Comparison of ENCODE assay signal across 1 cellular context in genomic region chr2:54723300-54724149, GRCh38.
TF ChIP-seq lines count a peak whose summit lies in the region.

Gene EML6, plus strand, starts transcription at chr2:54723662. Its CDS starts 1,400 bp downstream, at chr2:54725062.

TF ChIP-seq in HepG2, 621 proteins besides CTCF, POLR2A, EP300 and RAD21 (continued from another document and continues in another):
- TF ChIP-seq JARID2 (CRISPR knock-in tag; IDR thresholded peaks at IDR 0.05; ENCODE audit: insufficient replicate concordance) (no peak), MYPOP (CRISPR knock-in tag; IDR thresholded peaks at IDR 0.05) (peak; percentile 93), MAFK (conservative IDR thresholded peaks at IDR 0.05 in 1 of 2, IDR thresholded peaks at IDR 0.05 in 1 of 2; ENCODE audit: low read length in 2 of 2) (no peak), ZIK1 (CRISPR knock-in tag; IDR thresholded peaks at IDR 0.05; ENCODE audit: borderline replicate concordance, low read depth) (peak; percentile 86), ZFP36 (IDR thresholded peaks at IDR 0.05; ENCODE audit: borderline replicate concordance, low read depth, low read length, partially characterized antibody) (no peak), ZNF441 (CRISPR knock-in tag; IDR thresholded peaks at IDR 0.05; ENCODE audit: borderline replicate concordance) (peak; percentile 91), ATF3 (CRISPR knock-in tag; IDR thresholded peaks at IDR 0.05) (no peak; the same call in 1 of the 2 replicates), TOE1 (CRISPR knock-in tag; IDR thresholded peaks at IDR 0.05) (no peak), ZNF280D (CRISPR knock-in tag; IDR thresholded peaks at IDR 0.05) (0 out of 2 replicates have a peak, but pooled peaks have one; percentile 51), ZNF644 (CRISPR knock-in tag; IDR thresholded peaks at IDR 0.05; ENCODE audit: low read depth) (no peak), ETS1 (CRISPR knock-in tag; IDR thresholded peaks at IDR 0.05) (no peak), ZNF572 (CRISPR knock-in tag; IDR thresholded peaks at IDR 0.05) (0 out of 2 replicates have a peak, but pooled peaks have one; percentile 20), CEBPB (IDR thresholded peaks at IDR 0.05; ENCODE audit: borderline replicate concordance, low read depth, low read length) (no peak), ZNF280B (CRISPR knock-in tag; IDR thresholded peaks at IDR 0.05; ENCODE audit: borderline replicate concordance) (peak; percentile 96), NFIB (CRISPR knock-in tag; IDR thresholded peaks at IDR 0.05; ENCODE audit: borderline replicate concordance) (no peak), JUNB (CRISPR knock-in tag; IDR thresholded peaks at IDR 0.05; ENCODE audit: borderline replicate concordance) (no peak), ZBTB3 (CRISPR knock-in tag; IDR thresholded peaks at IDR 0.05; ENCODE audit: borderline replicate concordance, low read depth) (0 out of 2 replicates have a peak, but pooled peaks have one; percentile 52), ZNF232 (CRISPR knock-in tag; IDR thresholded peaks at IDR 0.05; ENCODE audit: borderline replicate concordance) (no peak), SOX5 (CRISPR knock-in tag; IDR thresholded peaks at IDR 0.05; ENCODE audit: borderline replicate concordance) (peak; percentile 40; the same call in 1 of the 2 replicates), ZNF83 (CRISPR knock-in tag; IDR thresholded peaks at IDR 0.05; ENCODE audit: borderline replicate concordance) (no peak; the same call in 1 of the 2 replicates), NFAT5 (CRISPR knock-in tag; IDR thresholded peaks at IDR 0.05) (0 out of 2 replicates have a peak, but pooled peaks have one; percentile 44), HHEX (CRISPR knock-in tag; IDR thresholded peaks at IDR 0.05) (no peak), ZNF543 (CRISPR knock-in tag; IDR thresholded peaks at IDR 0.05) (no peak), NFKBIZ (CRISPR knock-in tag; IDR thresholded peaks at IDR 0.05) (no peak; the same call in none of the 2 replicates), ZNF30 (CRISPR knock-in tag; IDR thresholded peaks at IDR 0.05) (peak; percentile 75; the same call in 1 of the 2 replicates), ZFP1 (CRISPR knock-in tag; IDR thresholded peaks at IDR 0.05) (peak; percentile 79; the same call in 1 of the 2 replicates), MED8 (CRISPR knock-in tag; IDR thresholded peaks at IDR 0.05; ENCODE audit: insufficient replicate concordance) (peak; percentile 96), ZNF577 (CRISPR knock-in tag; IDR thresholded peaks at IDR 0.05; ENCODE audit: borderline replicate concordance, low read depth) (no peak), ZNF547 (CRISPR knock-in tag; IDR thresholded peaks at IDR 0.05) (peak; percentile 93), POLR2G (IDR thresholded peaks at IDR 0.05; ENCODE audit: low read depth, low read length) (peak; percentile 95)
- TF ChIP-seq, protein P1, sequence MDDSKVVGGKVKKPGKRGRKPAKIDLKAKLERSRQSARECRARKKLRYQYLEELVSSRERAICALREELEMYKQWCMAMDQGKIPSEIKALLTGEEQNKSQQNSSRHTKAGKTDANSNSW (CRISPR knock-in tag; IDR thresholded peaks at IDR 0.05; ENCODE audit: borderline replicate concordance), result no peak
- TF ChIP-seq, protein P2, sequence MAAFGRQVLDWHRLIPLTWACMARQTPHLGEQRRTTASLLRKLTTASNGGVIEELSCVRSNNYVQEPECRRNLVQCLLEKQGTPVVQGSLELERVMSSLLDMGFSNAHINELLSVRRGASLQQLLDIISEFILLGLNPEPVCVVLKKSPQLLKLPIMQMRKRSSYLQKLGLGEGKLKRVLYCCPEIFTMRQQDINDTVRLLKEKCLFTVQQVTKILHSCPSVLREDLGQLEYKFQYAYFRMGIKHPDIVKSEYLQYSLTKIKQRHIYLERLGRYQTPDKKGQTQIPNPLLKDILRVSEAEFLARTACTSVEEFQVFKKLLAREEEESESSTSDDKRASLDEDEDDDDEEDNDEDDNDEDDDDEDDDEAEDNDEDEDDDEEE (CRISPR knock-in tag; IDR thresholded peaks at IDR 0.05), result peak; percentile 95; the same call in 1 of the 2 replicates
- TF ChIP-seq, protein P3, sequence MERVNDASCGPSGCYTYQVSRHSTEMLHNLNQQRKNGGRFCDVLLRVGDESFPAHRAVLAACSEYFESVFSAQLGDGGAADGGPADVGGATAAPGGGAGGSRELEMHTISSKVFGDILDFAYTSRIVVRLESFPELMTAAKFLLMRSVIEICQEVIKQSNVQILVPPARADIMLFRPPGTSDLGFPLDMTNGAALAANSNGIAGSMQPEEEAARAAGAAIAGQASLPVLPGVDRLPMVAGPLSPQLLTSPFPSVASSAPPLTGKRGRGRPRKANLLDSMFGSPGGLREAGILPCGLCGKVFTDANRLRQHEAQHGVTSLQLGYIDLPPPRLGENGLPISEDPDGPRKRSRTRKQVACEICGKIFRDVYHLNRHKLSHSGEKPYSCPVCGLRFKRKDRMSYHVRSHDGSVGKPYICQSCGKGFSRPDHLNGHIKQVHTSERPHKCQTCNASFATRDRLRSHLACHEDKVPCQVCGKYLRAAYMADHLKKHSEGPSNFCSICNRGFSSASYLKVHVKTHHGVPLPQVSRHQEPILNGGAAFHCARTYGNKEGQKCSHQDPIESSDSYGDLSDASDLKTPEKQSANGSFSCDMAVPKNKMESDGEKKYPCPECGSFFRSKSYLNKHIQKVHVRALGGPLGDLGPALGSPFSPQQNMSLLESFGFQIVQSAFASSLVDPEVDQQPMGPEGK (CRISPR knock-in tag; IDR thresholded peaks at IDR 0.05), result peak; percentile 92
- TF ChIP-seq, protein P4, sequence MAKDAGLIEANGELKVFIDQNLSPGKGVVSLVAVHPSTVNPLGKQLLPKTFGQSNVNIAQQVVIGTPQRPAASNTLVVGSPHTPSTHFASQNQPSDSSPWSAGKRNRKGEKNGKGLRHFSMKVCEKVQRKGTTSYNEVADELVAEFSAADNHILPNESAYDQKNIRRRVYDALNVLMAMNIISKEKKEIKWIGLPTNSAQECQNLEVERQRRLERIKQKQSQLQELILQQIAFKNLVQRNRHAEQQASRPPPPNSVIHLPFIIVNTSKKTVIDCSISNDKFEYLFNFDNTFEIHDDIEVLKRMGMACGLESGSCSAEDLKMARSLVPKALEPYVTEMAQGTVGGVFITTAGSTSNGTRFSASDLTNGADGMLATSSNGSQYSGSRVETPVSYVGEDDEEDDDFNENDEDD (CRISPR knock-in tag; IDR thresholded peaks at IDR 0.05; ENCODE audit: borderline replicate concordance), result peak; percentile 71; the same call in 1 of the 2 replicates
- TF ChIP-seq, protein P5, sequence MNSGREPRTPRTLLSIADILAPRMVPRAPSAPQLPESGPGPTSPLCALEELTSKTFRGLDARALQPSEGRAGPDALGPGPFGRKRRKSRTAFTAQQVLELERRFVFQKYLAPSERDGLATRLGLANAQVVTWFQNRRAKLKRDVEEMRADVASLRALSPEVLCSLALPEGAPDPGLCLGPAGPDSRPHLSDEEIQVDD (CRISPR knock-in tag; IDR thresholded peaks at IDR 0.05; ENCODE audit: borderline replicate concordance), result no peak
